ENCODE assay signal across 1 cellular context in the genomic region with DNA sequence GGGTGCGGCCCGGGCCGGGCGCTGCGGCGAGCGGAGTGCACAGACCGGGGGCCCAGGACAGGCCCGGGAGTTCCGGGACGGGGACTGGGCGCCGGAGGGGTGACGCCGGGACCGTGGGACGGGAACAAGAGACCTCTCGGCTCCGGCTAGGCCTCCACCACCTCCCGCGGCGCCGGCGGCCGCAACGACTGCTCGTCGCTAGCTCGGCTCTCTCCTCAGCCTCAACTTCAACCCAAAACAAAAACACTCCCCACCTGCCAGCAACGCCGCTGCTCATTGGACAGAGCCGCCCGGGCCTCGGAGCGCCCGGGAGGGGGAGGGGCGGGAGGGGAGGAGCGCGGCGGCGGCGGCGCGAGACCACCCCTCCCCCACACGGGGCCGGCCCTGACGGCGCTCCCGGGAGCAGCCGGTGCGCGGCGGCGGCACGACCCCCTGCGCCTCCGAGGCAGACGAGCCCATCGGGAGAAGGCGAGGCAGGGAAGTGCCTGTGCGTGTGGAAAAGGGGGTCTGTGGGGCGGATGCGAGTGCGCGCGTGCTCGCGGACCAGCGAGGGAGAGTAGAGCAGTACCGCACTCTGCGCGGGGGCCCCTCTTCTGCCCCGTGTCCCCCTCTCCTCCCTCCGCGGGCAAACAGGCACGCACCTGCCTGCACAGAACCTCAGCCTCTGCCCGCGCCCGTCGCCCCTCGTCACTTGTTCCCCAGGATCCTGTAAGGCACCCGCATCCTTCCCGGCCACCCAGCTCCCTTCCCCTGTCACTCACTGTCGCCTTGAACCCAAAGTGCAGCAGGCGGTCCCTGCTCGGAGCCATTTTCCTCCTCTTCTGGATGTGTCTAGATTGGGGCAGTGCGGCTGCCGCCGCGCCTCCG.
TF ChIP-seq lines count a peak whose summit lies in the region.

A gene with protein sequence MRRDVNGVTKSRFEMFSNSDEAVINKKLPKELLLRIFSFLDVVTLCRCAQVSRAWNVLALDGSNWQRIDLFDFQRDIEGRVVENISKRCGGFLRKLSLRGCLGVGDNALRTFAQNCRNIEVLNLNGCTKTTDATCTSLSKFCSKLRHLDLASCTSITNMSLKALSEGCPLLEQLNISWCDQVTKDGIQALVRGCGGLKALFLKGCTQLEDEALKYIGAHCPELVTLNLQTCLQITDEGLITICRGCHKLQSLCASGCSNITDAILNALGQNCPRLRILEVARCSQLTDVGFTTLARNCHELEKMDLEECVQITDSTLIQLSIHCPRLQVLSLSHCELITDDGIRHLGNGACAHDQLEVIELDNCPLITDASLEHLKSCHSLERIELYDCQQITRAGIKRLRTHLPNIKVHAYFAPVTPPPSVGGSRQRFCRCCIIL (minus strand): TSS at position 215 of the 867 bp plus-strand sequence. CDS start 224 bp downstream, outside the sequence.

TF ChIP-seq in K562, 482 proteins besides CTCF, POLR2A, EP300 and RAD21 (continued from another document):
- TF ChIP-seq, protein P1, sequence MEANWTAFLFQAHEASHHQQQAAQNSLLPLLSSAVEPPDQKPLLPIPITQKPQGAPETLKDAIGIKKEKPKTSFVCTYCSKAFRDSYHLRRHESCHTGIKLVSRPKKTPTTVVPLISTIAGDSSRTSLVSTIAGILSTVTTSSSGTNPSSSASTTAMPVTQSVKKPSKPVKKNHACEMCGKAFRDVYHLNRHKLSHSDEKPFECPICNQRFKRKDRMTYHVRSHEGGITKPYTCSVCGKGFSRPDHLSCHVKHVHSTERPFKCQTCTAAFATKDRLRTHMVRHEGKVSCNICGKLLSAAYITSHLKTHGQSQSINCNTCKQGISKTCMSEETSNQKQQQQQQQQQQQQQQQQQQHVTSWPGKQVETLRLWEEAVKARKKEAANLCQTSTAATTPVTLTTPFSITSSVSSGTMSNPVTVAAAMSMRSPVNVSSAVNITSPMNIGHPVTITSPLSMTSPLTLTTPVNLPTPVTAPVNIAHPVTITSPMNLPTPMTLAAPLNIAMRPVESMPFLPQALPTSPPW (CRISPR knock-in tag; IDR thresholded peaks at IDR 0.05) = peak; percentile 86
- TF ChIP-seq EZH2 (IDR thresholded peaks at IDR 0.05; ENCODE audit: borderline replicate concordance, low read depth, low read length) (no peak), EP400 (IDR thresholded peaks at IDR 0.05) (peak; percentile 55; the same call in 1 of the 2 replicates), GATA2 (CRISPR knock-in tag; IDR thresholded peaks at IDR 0.05) (no peak), CEBPB (tag; IDR thresholded peaks at IDR 0.05) (no peak), MAZ (CRISPR knock-in tag; conservative IDR thresholded peaks at IDR 0.05 in 1 of 2, IDR thresholded peaks at IDR 0.05 in 1 of 2) (peak; percentile 73 to 86), NR3C1 (CRISPR knock-in tag; IDR thresholded peaks at IDR 0.05) (0 out of 2 replicates have a peak, but pooled peaks have one; percentile 49), TARDBP (IDR thresholded peaks at IDR 0.05) (no peak), SMARCE1 (IDR thresholded peaks at IDR 0.05) (0 out of 2 replicates have a peak, but pooled peaks have one; percentile 28), CTBP1 (IDR thresholded peaks at IDR 0.05; ENCODE audit: borderline replicate concordance) (peak; percentile 80), BRCA1 (IDR thresholded peaks at IDR 0.05) (no peak), BRCA1 (CRISPR knock-in tag; IDR thresholded peaks at IDR 0.05) (no peak), TBP (optimal IDR thresholded peaks at IDR 0.05; ENCODE audit: low read depth, low read length) (peak; percentile 84)
- TF ChIP-seq, protein P2, sequence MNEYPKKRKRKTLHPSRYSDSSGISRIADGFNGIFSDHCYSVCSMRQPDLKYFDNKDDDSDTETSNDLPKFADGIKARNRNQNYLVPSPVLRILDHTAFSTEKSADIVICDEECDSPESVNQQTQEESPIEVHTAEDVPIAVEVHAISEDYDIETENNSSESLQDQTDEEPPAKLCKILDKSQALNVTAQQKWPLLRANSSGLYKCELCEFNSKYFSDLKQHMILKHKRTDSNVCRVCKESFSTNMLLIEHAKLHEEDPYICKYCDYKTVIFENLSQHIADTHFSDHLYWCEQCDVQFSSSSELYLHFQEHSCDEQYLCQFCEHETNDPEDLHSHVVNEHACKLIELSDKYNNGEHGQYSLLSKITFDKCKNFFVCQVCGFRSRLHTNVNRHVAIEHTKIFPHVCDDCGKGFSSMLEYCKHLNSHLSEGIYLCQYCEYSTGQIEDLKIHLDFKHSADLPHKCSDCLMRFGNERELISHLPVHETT (CRISPR knock-in tag; conservative IDR thresholded peaks at IDR 0.05 in 1 of 2, IDR thresholded peaks at IDR 0.05 in 1 of 2) = peak in 1 of 2 experiments; percentile 96; a peak in 2 of 4 replicates
- TF ChIP-seq, protein P3, sequence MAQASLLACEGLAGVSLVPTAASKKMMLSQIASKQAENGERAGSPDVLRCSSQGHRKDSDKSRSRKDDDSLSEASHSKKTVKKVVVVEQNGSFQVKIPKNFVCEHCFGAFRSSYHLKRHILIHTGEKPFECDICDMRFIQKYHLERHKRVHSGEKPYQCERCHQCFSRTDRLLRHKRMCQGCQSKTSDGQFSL (CRISPR knock-in tag; IDR thresholded peaks at IDR 0.05) = 0 out of 2 replicates have a peak, but pooled peaks have one; percentile 44
- TF ChIP-seq, protein P3 (tag; IDR thresholded peaks at IDR 0.05) = no peak
